In genomic region chr10:83919187-83919586, GRCh38 we compare ENCODE assay signal across 28 cellular contexts.
"Had no signal": no experiment of that assay in that cellular context is flagged by ENCODE, and none has a peak within 500 bp of the region (broad histone marks: within the 10 kb centered on the region; RNA-seq: fewer than 3 reads in every experiment).

No MANE protein-coding gene starts in this region.

- H3K36me3 ChIP-seq: colonic mucosa, esophagus squamous epithelium, gastrocnemius medialis, gastroesophageal sphincter, heart left ventricle, heart right ventricle had no signal

- DNase-seq: colonic mucosa; cortex of kidney; dermis blood vessel endothelial cell; dorsolateral prefrontal cortex; effector CD4-positive, alpha-beta T cell; effector CD8-positive, alpha-beta T cell; effector memory CD4-positive, alpha-beta T cell; effector memory CD8-positive, alpha-beta T cell; endodermal cell; erythroblast; esophagus squamous epithelium; foreskin fibroblast; foreskin keratinocyte; foreskin melanocyte; gastrocnemius medialis; glutamatergic neuron; head of caudate nucleus; heart left ventricle; heart right ventricle had no signal

- FAIRE-seq: colon, endometrium, endothelial cell of umbilical vein, frontal cortex had no signal

- H3K4me3 ChIP-seq: colonic mucosa, coronary artery, dorsolateral prefrontal cortex, esophagus squamous epithelium, gastrocnemius medialis, gastroesophageal sphincter, heart left ventricle, heart right ventricle had no signal

- H3K27ac Mint-ChIP-seq: dendritic cell treated with granulocyte-macrophage colony-stimulating factor and Interleukin-4, amounts not matched to agents 40 ng/mL and 50 ng/mL, for 4 days; effector memory CD8-positive, alpha-beta T cell; endodermal cell had no signal

- H3K27me3 Mint-ChIP-seq: dendritic cell treated with granulocyte-macrophage colony-stimulating factor and Interleukin-4, amounts not matched to agents 40 ng/mL and 50 ng/mL, for 4 days had no signal

- H3K9me3 ChIP-seq: colonic mucosa, esophagus squamous epithelium, gastrocnemius medialis, gastroesophageal sphincter, heart left ventricle, heart right ventricle had no signal

- H3K27me3 ChIP-seq: colonic mucosa, foreskin keratinocyte, gastrocnemius medialis had no signal

- H3K4me3 Mint-ChIP-seq: dendritic cell treated with granulocyte-macrophage colony-stimulating factor and Interleukin-4, amounts not matched to agents 40 ng/mL and 50 ng/mL, for 4 days; effector memory CD8-positive, alpha-beta T cell; endodermal cell had no signal

- ATAC-seq: effector memory CD8-positive, alpha-beta T cell; esophagus mucosa; foreskin keratinocyte; gastrocnemius medialis; gastroesophageal sphincter; heart left ventricle; heart right ventricle had no signal

- H3K9me3 Mint-ChIP-seq: dendritic cell treated with granulocyte-macrophage colony-stimulating factor and Interleukin-4, amounts not matched to agents 40 ng/mL and 50 ng/mL, for 4 days; effector memory CD8-positive, alpha-beta T cell; endodermal cell had no signal

- H3K27ac ChIP-seq: colonic mucosa, coronary artery, dorsolateral prefrontal cortex, epithelial cell of prostate, esophagus squamous epithelium, foreskin keratinocyte, gastrocnemius medialis, gastroesophageal sphincter, heart left ventricle, heart right ventricle had no signal

- H3K4me1 ChIP-seq: colonic mucosa, foreskin keratinocyte, gastrocnemius medialis had no signal
